Comparison of ENCODE assay signal across 1 cellular context in genomic region chr19:43798026-43798545, GRCh38.
TF ChIP-seq lines count a peak whose summit lies in the region.

No MANE protein-coding gene starts in this region.

TF ChIP-seq in HepG2, 621 proteins besides CTCF, POLR2A, EP300 and RAD21:
- TF ChIP-seq NCOA5 (CRISPR knock-in tag; IDR thresholded peaks at IDR 0.05) (no peak), GRHL1 (CRISPR knock-in tag; conservative IDR thresholded peaks at IDR 0.05) (no peak), ZFP36 (IDR thresholded peaks at IDR 0.05; ENCODE audit: borderline replicate concordance, low read depth, low read length, partially characterized antibody) (peak; percentile 77), ZSCAN22 (CRISPR knock-in tag; IDR thresholded peaks at IDR 0.05) (peak; percentile 99)
